In genomic region chr20:10550204-10551118, GRCh38 we compare ENCODE assay signal across 1 cellular context.
TF ChIP-seq lines count a peak whose summit lies in the region.

No MANE protein-coding gene starts in this region.

TF ChIP-seq in GM23338, 12 proteins besides CTCF, POLR2A, EP300 and RAD21 (continued from another document):
- TF ChIP-seq ZNF462 (CRISPR knock-in tag; IDR thresholded peaks at IDR 0.05) (no peak), ZNF114 (CRISPR knock-in tag; IDR thresholded peaks at IDR 0.05) (no peak)
